ENCODE assay signal across 17 cellular contexts in genomic region chr9:27280249-27280648, GRCh38. TPM values are rescaled to one million over a fixed set of nuclear protein-coding genes. Genes with fewer than 3 reads are reported as not detected.
DNase-seq lines count a peak whose midpoint lies in the region; ATAC-seq and TF ChIP-seq lines count a peak whose summit lies in the region.
"Had no signal": no experiment of that assay in that cellular context is flagged by ENCODE, and none has a peak within 500 bp of the region (broad histone marks: within the 10 kb centered on the region; RNA-seq: fewer than 3 reads in every experiment).

No MANE protein-coding gene starts in this region.

- DNase-seq in WTC11 (ENCODE audit: low spot score) (no peak), posterior vena cava (ENCODE audit: low spot score) (peak; percentile 57), aorta (no peak), lower lobe of right lung (no peak)
- DNase-seq: C1 segment of cervical spinal cord; Calu3; CD4-positive, alpha-beta memory T cell; COR-L47; DMS153; DND-41; GOT3; HCEC 1CT had no signal

- H3K27ac ChIP-seq in aorta (ENCODE audit: low read depth in 1 of 2, low read length in 2 of 2) (no peak overlapping the region), lower lobe of right lung (no peak overlapping the region)

- H3K36me3 Mint-ChIP-seq in WTC11, result no peaks in the 10 kb centered on the region
- H3K36me3 Mint-ChIP-seq: CD4-positive, alpha-beta memory T cell had no signal

- no peak for TF ChIP-seq CTCF in WTC11 (IDR thresholded peaks at IDR 0.05)
- TF ChIP-seq CTCF in lower lobe of right lung (IDR thresholded peaks at IDR 0.05), result no peak

- H3K4me3 Mint-ChIP-seq in WTC11, result no peak overlapping the region
- H3K4me3 Mint-ChIP-seq: CD4-positive, alpha-beta memory T cell had no signal

- H3K4me1 ChIP-seq in aorta (ENCODE audit: control insufficient read depth in 1 of 2, insufficient read depth in 2 of 2, low read length in 2 of 2) (no peaks in the 10 kb centered on the region), lower lobe of right lung (peaks cover 12% of the 10 kb centered on the region)

- CTCF ChIA-PET in WTC11 (lab: Charles Lee), result interaction anchor here (1.0 kb wide), 1 partner anchor 29 kb away, joined by 3 read pairs; no protein-coding TSS in a partner anchor

- 85 to 89% methylated on average over 16 of the region's 16 CpGs for WGBS in aorta, 2 donors

- H3K27me3 Mint-ChIP-seq in WTC11 (ENCODE audit: low read depth), result no peaks in the 10 kb centered on the region

- ATAC-seq in WTC11 (peak; percentile 46; the same call in 1 of the 2 replicates), aorta (ENCODE audit: low FRiP score) (peak; percentile 16), GM18517 (IDR thresholded peaks at IDR 0.05; ENCODE audit: unreplicated experiment) (no peak), lower lobe of right lung (no peak), HG03159 (IDR thresholded peaks at IDR 0.05; ENCODE audit: unreplicated experiment) (no peak)

- no peaks in the 10 kb centered on the region for H3K27me3 ChIP-seq in aorta (ENCODE audit: control insufficient read depth in 1 of 2, insufficient read depth in 2 of 2, low read length in 1 of 2)
- no peaks in the 10 kb centered on the region for H3K27me3 ChIP-seq in lower lobe of right lung (ENCODE audit: low read depth)

- intact Hi-C loops in posterior vena cava (cut with DNase I) (loop anchor here in 1 of 2 donors (10.0 kb wide), 1 partner anchor 245 kb away; no protein-coding TSS in a partner anchor), aorta (cut with DNase I) (no loop called here), lower lobe of right lung (cut with DNase I) (no loop called here)

- H3K27ac Mint-ChIP-seq in WTC11, result no peak overlapping the region
- H3K27ac Mint-ChIP-seq: CD4-positive, alpha-beta memory T cell had no signal

- no peaks in the 10 kb centered on the region for H3K9me3 Mint-ChIP-seq in WTC11
- H3K9me3 Mint-ChIP-seq: CD4-positive, alpha-beta memory T cell had no signal

- H3K9me3 ChIP-seq in aorta (ENCODE audit: control insufficient read depth, low read length) (no peaks in the 10 kb centered on the region), lower lobe of right lung (no peaks in the 10 kb centered on the region)

- H3K4me3 ChIP-seq in aorta (ENCODE audit: low read length in 2 of 2) (no peak overlapping the region), lower lobe of right lung (no peak overlapping the region)

- H3K36me3 ChIP-seq in aorta (ENCODE audit: control insufficient read depth in 1 of 2, insufficient read depth in 2 of 2, low read length in 1 of 2), result no peaks in the 10 kb centered on the region
- no peaks in the 10 kb centered on the region for H3K36me3 ChIP-seq in lower lobe of right lung

- POLR2A ChIA-PET in WTC11 (lab: Charles Lee), result interaction anchor here (0.6 kb wide), 1 partner anchor 640 kb away, joined by 3 read pairs; no protein-coding TSS in a partner anchor

- H3K4me1 Mint-ChIP-seq in WTC11, result peaks cover 18% of the 10 kb centered on the region

TF ChIP-seq in WTC11, 78 proteins besides CTCF, POLR2A, EP300 and RAD21:
- TF ChIP-seq SOX15 (CRISPR knock-in tag; IDR thresholded peaks at IDR 0.05), result no peak
- TF ChIP-seq FOXP1 (CRISPR knock-in tag; IDR thresholded peaks at IDR 0.05; ENCODE audit: borderline replicate concordance), result no peak
- no peak for TF ChIP-seq FOXK1 (CRISPR knock-in tag; IDR thresholded peaks at IDR 0.05)
- no peak for TF ChIP-seq FOXJ3 (CRISPR knock-in tag; IDR thresholded peaks at IDR 0.05; ENCODE audit: borderline replicate concordance)

RNA-seq across cellular contexts. Expression of gene EQTN, which starts 16.7 kb away (rescaled TPM):
- 0.66 to 1.4 TPM (median 0.81 TPM) in 3 replicates for total RNA-seq in WTC11 (2021)
- not detected for total RNA-seq in posterior vena cava
- under 1 TPM; 0.58 to 0.78 TPM for total RNA-seq in aorta
- under 1 TPM in 1 of 2 donors, not detected in 1; 0.59 TPM for polyA plus RNA-seq in aorta
- total RNA-seq in lower lobe of right lung, result not detected
- total RNA-seq: A172; A673; Calu3; CD4-positive, alpha-beta memory T cell had no signal
- polyA plus RNA-seq: BJ; CD4-positive, alpha-beta memory T cell had no signal

Comparison
In these comparisons a context has a peak if more than half of its experiments do, and no peak if none do; other contexts are left out.
1. ATAC-seq: peak in WTC11 (single experiment) and aorta (single experiment); none in GM18517 (single experiment), lower lobe of right lung (0 of 2) and HG03159 (single experiment).